ENCODE assay signal across 29 cellular contexts in genomic region chr10:24358022-24358421, GRCh38.
"Had no signal": no experiment of that assay in that cellular context is flagged by ENCODE, and none has a peak within 500 bp of the region (broad histone marks: within the 10 kb centered on the region; RNA-seq: fewer than 3 reads in every experiment).

No MANE protein-coding gene starts in this region.

- H3K27me3 Mint-ChIP-seq: activated B cell treated with CpG ODN at 0.5 μM for 24 hours; naive B cell; stimulated activated memory B cell treated with anti-CD40 and anti-IgM and Interleukin-4, amounts not matched to agents 10 μg/mL and 1 μg/mL and 100 μg/mL, for 72 hours had no signal

- H3K9me3 ChIP-seq: adrenal gland, ascending aorta, colonic mucosa, esophagus squamous epithelium, gastroesophageal sphincter, stomach, suprapubic skin, transverse colon had no signal

- DNase-seq: activated B cell treated with CpG ODN at 0.5 μM for 24 hours; activated CD4-positive, alpha-beta T cell treated with anti-CD3 and anti-CD28 coated beads for 4 hours; activated CD4-positive, alpha-beta T cell treated with anti-CD3 and anti-CD28 coated beads, Interleukin-2, amount 50 U/mL, for 48 hours; activated CD8-positive, alpha-beta memory T cell treated with anti-CD3 and anti-CD28 coated beads, Interleukin-2, amount 50 U/mL, for 48 hours; activated naive CD4-positive, alpha-beta T cell; activated T-cell treated with anti-CD3 and anti-CD28 coated beads, Interleukin-2, amount 50 U/mL, for 4 hours; adrenal gland; colonic mucosa; dorsolateral prefrontal cortex; esophagus squamous epithelium; head of caudate nucleus; hypothalamus; islet precursor cell; left cardiac atrium; mesenchymal stem cell; naive B cell; right cardiac atrium; stimulated activated CD4-positive, alpha-beta T cell treated with anti-CD3 and anti-CD28 coated beads, Interleukin-12 subunit alpha, Interleukin-12 subunit beta, amount 100 ng/mL, for 4 hours; stimulated activated CD4-positive, alpha-beta T cell treated with anti-CD3 and anti-CD28 coated beads, Interleukin-1b, Interleukin-23, amount 100 ng/mL, for 48 hours; stomach; T1000; transverse colon had no signal

- H3K27me3 ChIP-seq: adrenal gland, ascending aorta, colonic mucosa, dorsolateral prefrontal cortex, esophagus squamous epithelium, gastroesophageal sphincter, stomach, suprapubic skin, transverse colon had no signal

- H3K27ac ChIP-seq: adrenal gland, ascending aorta, colonic mucosa, dorsolateral prefrontal cortex, gastroesophageal sphincter, stomach, suprapubic skin, transverse colon had no signal

- H3K4me3 Mint-ChIP-seq: activated B cell treated with CpG ODN at 0.5 μM for 24 hours; activated naive CD8-positive, alpha-beta T cell; activated T-cell treated with anti-CD3 and anti-CD28 coated beads, Interleukin-2, amount 50 U/mL, for 4 hours; naive B cell; stimulated activated memory B cell treated with anti-CD40 and anti-IgM and Interleukin-4, amounts not matched to agents 10 μg/mL and 1 μg/mL and 100 μg/mL, for 72 hours; T-helper 1 cell treated with Interleukin-12 subunit alpha and Interleukin-12 subunit beta and Interleukin-4 antibody, amounts not matched to agents 30 μg/mL and 1 μg/mL, for 36 hours had no signal

- H3K9me3 Mint-ChIP-seq: activated B cell treated with CpG ODN at 0.5 μM for 24 hours; activated T-cell treated with anti-CD3 and anti-CD28 coated beads, Interleukin-2, amount 50 U/mL, for 4 hours; activated T-helper 2 cell treated with anti-CD3 and anti-CD28 coated beads, Interferon-gamma antibody, Interleukin-2, Interleukin-4, amounts not matched to agents 10 μg/mL and 5 μg/mL and 100 μg/mL, durations not matched to agents 14 hours and 24 hours and 36 hours; naive B cell; stimulated activated memory B cell treated with anti-CD40 and anti-IgM and Interleukin-4, amounts not matched to agents 10 μg/mL and 1 μg/mL and 100 μg/mL, for 72 hours; T-helper 1 cell treated with Interleukin-12 subunit alpha and Interleukin-12 subunit beta and Interleukin-4 antibody, amounts not matched to agents 30 μg/mL and 1 μg/mL, for 36 hours had no signal

- H3K4me3 ChIP-seq: adrenal gland, ascending aorta, colonic mucosa, dorsolateral prefrontal cortex, esophagus squamous epithelium, gastroesophageal sphincter, stomach, suprapubic skin, transverse colon had no signal

- H3K36me3 Mint-ChIP-seq: activated naive CD8-positive, alpha-beta T cell; naive B cell; stimulated activated memory B cell treated with anti-CD40 and anti-IgM and Interleukin-4, amounts not matched to agents 10 μg/mL and 1 μg/mL and 100 μg/mL, for 72 hours had no signal

- H3K4me1 Mint-ChIP-seq: activated B cell treated with CpG ODN at 0.5 μM for 24 hours; naive B cell; stimulated activated memory B cell treated with anti-CD40 and anti-IgM and Interleukin-4, amounts not matched to agents 10 μg/mL and 1 μg/mL and 100 μg/mL, for 72 hours had no signal

- H3K36me3 ChIP-seq: adrenal gland, ascending aorta, colonic mucosa, esophagus squamous epithelium, gastroesophageal sphincter, stomach, suprapubic skin, transverse colon had no signal

- H3K4me1 ChIP-seq: colonic mucosa, gastroesophageal sphincter, stomach, transverse colon had no signal

- ATAC-seq: activated T-cell treated with anti-CD3 and anti-CD28 coated beads, Interleukin-2, amount 50 U/mL, for 4 hours; gastroesophageal sphincter; right cardiac atrium had no signal

- H3K27ac Mint-ChIP-seq: activated B cell treated with CpG ODN at 0.5 μM for 24 hours; activated naive CD8-positive, alpha-beta T cell; activated T-helper 2 cell treated with anti-CD3 and anti-CD28 coated beads, Interferon-gamma antibody, Interleukin-2, Interleukin-4, amounts not matched to agents 10 μg/mL and 5 μg/mL and 100 μg/mL, durations not matched to agents 14 hours and 24 hours and 36 hours; naive B cell; stimulated activated memory B cell treated with anti-CD40 and anti-IgM and Interleukin-4, amounts not matched to agents 10 μg/mL and 1 μg/mL and 100 μg/mL, for 72 hours; T-helper 1 cell treated with Interleukin-12 subunit alpha and Interleukin-12 subunit beta and Interleukin-4 antibody, amounts not matched to agents 30 μg/mL and 1 μg/mL, for 36 hours had no signal
